In genomic region chr3:12984023-12984823, GRCh38 we compare ENCODE assay signal across 8 cellular contexts.
DNase-seq lines count a peak whose midpoint lies in the region; ATAC-seq lines count a peak whose summit lies in the region.

No MANE protein-coding gene starts in this region.

- H3K23ac ChIP-seq in mesendoderm (ENCODE audit: low read length) = no peak overlapping the region

- no peak overlapping the region for H2BK15ac ChIP-seq in mesendoderm (replicated peaks; ENCODE audit: low read depth)

- peaks cover 3 to 7% of the 10 kb centered on the region in 2 donors for H3K9me3 Mint-ChIP-seq in stimulated activated naive B cell treated with anti-CD40 and anti-IgM and Interleukin-4, amounts not matched to agents 10 μg/mL and 1 μg/mL and 100 μg/mL, for 72 hours

- H4K5ac ChIP-seq in mesendoderm (ENCODE audit: low read length) = no peak overlapping the region

- DNase-seq in COLO668 (lab: John Stamatoyannopoulos, UW; ENCODE audit: unreplicated experiment) (peak; percentile 44), NCI-H2029 (lab: John Stamatoyannopoulos, UW) (peak; percentile 66), ecto neural progenitor cell (ENCODE audit: low spot score) (peak; percentile 79), mesendoderm (peak; percentile 84), LoVo (ENCODE audit: low spot score) (no peak)
- peak; percentile 37 to 69 for DNase-seq in activated CD4-positive, alpha-beta T cell treated with anti-CD3 and anti-CD28 coated beads, Interleukin-2, amount 50 U/mL, for 24 hours (ENCODE audit: low read depth in 1 of 2, low spot score in 1 of 2)
- peak; percentile 37 for DNase-seq in stimulated activated naive B cell treated with anti-CD40 and anti-IgM and Interleukin-4, amounts not matched to agents 10 μg/mL and 1 μg/mL and 100 μg/mL, for 72 hours

- H3K27ac Mint-ChIP-seq in stimulated activated naive B cell treated with anti-CD40 and anti-IgM and Interleukin-4, amounts not matched to agents 10 μg/mL and 1 μg/mL and 100 μg/mL, for 72 hours = peak overlapping the region; percentile 91

- H3K4me2 ChIP-seq in mesendoderm (ENCODE audit: low read length) = no peak overlapping the region

- peak; percentile 33 for ATAC-seq in GM21423 (IDR thresholded peaks at IDR 0.05; ENCODE audit: unreplicated experiment)
- ATAC-seq in stimulated activated naive B cell treated with anti-CD40 and anti-IgM and Interleukin-4, amounts not matched to agents 10 μg/mL and 1 μg/mL and 100 μg/mL, for 72 hours (replicated peaks) = peak; percentile 75 to 84

- H3K18ac ChIP-seq in mesendoderm (ENCODE audit: low read length) = no peak overlapping the region

- no peak overlapping the region for H2AK5ac ChIP-seq in mesendoderm (ENCODE audit: low read length)

- H3K4me1 ChIP-seq in mesendoderm (ENCODE audit: control insufficient read depth, low read depth, low read length) = peaks cover 10% of the 10 kb centered on the region

- no peak overlapping the region for H3K4me3 ChIP-seq in mesendoderm (ENCODE audit: low read length)

- H3K79me1 ChIP-seq in mesendoderm (ENCODE audit: low read length) = no peaks in the 10 kb centered on the region

- no peak overlapping the region for H2BK5ac ChIP-seq in mesendoderm (ENCODE audit: low read length)

- no peak overlapping the region for H3K27ac ChIP-seq in mesendoderm (ENCODE audit: low read depth, low read length)

- H3K4me1 Mint-ChIP-seq in stimulated activated naive B cell treated with anti-CD40 and anti-IgM and Interleukin-4, amounts not matched to agents 10 μg/mL and 1 μg/mL and 100 μg/mL, for 72 hours = peaks cover 61 to 89% of the 10 kb centered on the region in 2 donors

- H3K36me3 Mint-ChIP-seq in stimulated activated naive B cell treated with anti-CD40 and anti-IgM and Interleukin-4, amounts not matched to agents 10 μg/mL and 1 μg/mL and 100 μg/mL, for 72 hours = peaks cover 13 to 32% of the 10 kb centered on the region in 2 donors

- WGBS in mesendoderm (ENCODE audit: extremely low coverage, insufficient coverage, low lambda C conversion rate) = no CpG with 5 or more reads among the region's 7 CpGs

- H3K9ac ChIP-seq in mesendoderm (ENCODE audit: low read length) = no peak overlapping the region

- no peak overlapping the region for H4K8ac ChIP-seq in mesendoderm (ENCODE audit: low read depth, low read length)

- H3K36me3 ChIP-seq in mesendoderm (ENCODE audit: control insufficient read depth, insufficient read depth, low read length) = no peaks in the 10 kb centered on the region

- H3K27me3 Mint-ChIP-seq in stimulated activated naive B cell treated with anti-CD40 and anti-IgM and Interleukin-4, amounts not matched to agents 10 μg/mL and 1 μg/mL and 100 μg/mL, for 72 hours = no peaks in the 10 kb centered on the region

- H3K4me3 Mint-ChIP-seq in stimulated activated naive B cell treated with anti-CD40 and anti-IgM and Interleukin-4, amounts not matched to agents 10 μg/mL and 1 μg/mL and 100 μg/mL, for 72 hours = no peak overlapping the region

- H3K27me3 ChIP-seq in mesendoderm (ENCODE audit: insufficient read depth, low read length, poor library complexity) = no peaks in the 10 kb centered on the region

- H3K4ac ChIP-seq in mesendoderm (ENCODE audit: low read depth, low read length) = no peak overlapping the region

- no peak overlapping the region for H2BK120ac ChIP-seq in mesendoderm (ENCODE audit: low read depth, low read length)

- H3K79me2 ChIP-seq in mesendoderm (ENCODE audit: control insufficient read depth, insufficient read depth, low read length) = no peaks in the 10 kb centered on the region

- H3K56ac ChIP-seq in mesendoderm (ENCODE audit: low read length) = no peak overlapping the region
